ENCODE assay signal across 8 cellular contexts in genomic region chr5:138410996-138411640, GRCh38. TPM values are rescaled to one million over a fixed set of nuclear protein-coding genes. Genes with fewer than 3 reads are reported as not detected.
A peak's percentile ranks its signal among the peaks of the same experiment; 100 is the strongest.
DNase-seq lines count a peak whose midpoint lies in the region; ATAC-seq and TF ChIP-seq lines count a peak whose summit lies in the region.
"Not testable (repeated sequence)": the region's sequence is repeated elsewhere in the genome, so short reads cannot be mapped to it uniquely, and the experiment has no call there.

No MANE protein-coding gene starts in this region.

- not testable (repeated sequence) for BruUV-seq in MCF 10A (replicated peaks; lab: Mats Ljungman, UMichigan)

- ATAC-seq in CD4-positive, CD25-positive, alpha-beta regulatory T cell (ENCODE audit: low read depth in 2 of 2); heart left ventricle; naive B cell (ENCODE audit: low read depth in 2 of 2); stimulated activated naive B cell treated with anti-CD40 and anti-IgM and Interleukin-4, amounts not matched to agents 10 μg/mL and 1 μg/mL and 100 μg/mL, for 72 hours (replicated peaks): not testable (repeated sequence)

- CTCF ChIA-PET in HEK293 (lab: Yijun Ruan, JAX) = interaction anchor here (0.6 to 2.1 kb wide), 10 partner anchors 9 to 739 kb away, joined by 3 to 18 read pairs (median 3); partner anchors contain the start of genes KDM3B and KIF20A
- CTCF ChIA-PET in activated CD4-positive, alpha-beta T cell treated with anti-CD3 and anti-CD28 coated beads, Interleukin-2, amount 10 ng/mL, durations not matched to agents 7 days and 5 days (lab: Charles Lee) = interaction anchor here (0.6 to 3.6 kb wide), 7 partner anchors 9 to 670 kb away, joined by 3 to 16 read pairs (median 4); no protein-coding TSS in a partner anchor
- CTCF ChIA-PET in MCF 10A (lab: Yijun Ruan, JAX) = interaction anchor here (0.6 to 9.2 kb wide), 32 partner anchors 10 to 840 kb away, joined by 3 to 104 read pairs (median 4); partner anchors contain the start of genes FAM53C, KDM3B and KIF20A

- not testable (repeated sequence) for H3K9me3 Mint-ChIP-seq in CD4-positive, CD25-positive, alpha-beta regulatory T cell; activated CD4-positive, alpha-beta T cell treated with anti-CD3 and anti-CD28 coated beads, Interleukin-2, amount 10 ng/mL, durations not matched to agents 7 days and 5 days; MCF 10A (ENCODE audit: unreplicated experiment); naive B cell
- H3K9me3 Mint-ChIP-seq in stimulated activated naive B cell treated with anti-CD40 and anti-IgM and Interleukin-4, amounts not matched to agents 10 μg/mL and 1 μg/mL and 100 μg/mL, for 72 hours = peaks cover 0 to 10% of the 10 kb centered on the region in 2 donors

- not testable (repeated sequence) for TF ChIP-seq POLR2A in heart left ventricle (IDR thresholded peaks at IDR 0.05)

- not testable (repeated sequence) for H3K9ac ChIP-seq in OCI-LY1 (ENCODE audit: low read length)

- not testable (repeated sequence) for H3K27ac Mint-ChIP-seq in CD4-positive, CD25-positive, alpha-beta regulatory T cell; activated CD4-positive, alpha-beta T cell treated with anti-CD3 and anti-CD28 coated beads, Interleukin-2, amount 10 ng/mL, durations not matched to agents 7 days and 5 days; MCF 10A (ENCODE audit: low read depth, unreplicated experiment); naive B cell; stimulated activated naive B cell treated with anti-CD40 and anti-IgM and Interleukin-4, amounts not matched to agents 10 μg/mL and 1 μg/mL and 100 μg/mL, for 72 hours

- not testable (repeated sequence) for H3K27me3 ChIP-seq in CD4-positive, CD25-positive, alpha-beta regulatory T cell (ENCODE audit: control insufficient read depth, insufficient read depth, low read length); OCI-LY1 (ENCODE audit: insufficient read depth, low read length); heart left ventricle

- H3K36me3 ChIP-seq in CD4-positive, CD25-positive, alpha-beta regulatory T cell (ENCODE audit: control insufficient read depth, insufficient read depth, low read length) = peaks cover 35% of the 10 kb centered on the region
- peaks cover 51 to 61% of the 10 kb centered on the region in 2 experiments for H3K36me3 ChIP-seq in HEK293 (ENCODE audit: control insufficient read depth in 2 of 2, insufficient read depth in 1 of 2, low read length in 2 of 2)
- peaks cover 70% of the 10 kb centered on the region for H3K36me3 ChIP-seq in OCI-LY1 (ENCODE audit: insufficient read depth, low read length)
- peaks cover 0 to 86% (median 75%) of the 10 kb centered on the region in 9 donors for H3K36me3 ChIP-seq in heart left ventricle

- not testable (repeated sequence) for H2AFZ ChIP-seq in OCI-LY1 (ENCODE audit: low read length)

- not testable (repeated sequence) for H3K27me3 Mint-ChIP-seq in CD4-positive, CD25-positive, alpha-beta regulatory T cell; activated CD4-positive, alpha-beta T cell treated with anti-CD3 and anti-CD28 coated beads, Interleukin-2, amount 10 ng/mL, durations not matched to agents 7 days and 5 days; MCF 10A (ENCODE audit: insufficient read depth, unreplicated experiment); naive B cell; stimulated activated naive B cell treated with anti-CD40 and anti-IgM and Interleukin-4, amounts not matched to agents 10 μg/mL and 1 μg/mL and 100 μg/mL, for 72 hours

- H3K4me1 Mint-ChIP-seq in CD4-positive, CD25-positive, alpha-beta regulatory T cell = peaks cover 8 to 13% (median 11%) of the 10 kb centered on the region in 4 donors
- not testable (repeated sequence) for H3K4me1 Mint-ChIP-seq in activated CD4-positive, alpha-beta T cell treated with anti-CD3 and anti-CD28 coated beads, Interleukin-2, amount 10 ng/mL, durations not matched to agents 7 days and 5 days; MCF 10A (ENCODE audit: insufficient read depth, unreplicated experiment)
- H3K4me1 Mint-ChIP-seq in naive B cell = peaks cover 0 to 12% (median 8%) of the 10 kb centered on the region in 3 donors
- peaks cover 5 to 13% of the 10 kb centered on the region in 2 donors for H3K4me1 Mint-ChIP-seq in stimulated activated naive B cell treated with anti-CD40 and anti-IgM and Interleukin-4, amounts not matched to agents 10 μg/mL and 1 μg/mL and 100 μg/mL, for 72 hours

- H3K4me3 Mint-ChIP-seq in CD4-positive, CD25-positive, alpha-beta regulatory T cell; activated CD4-positive, alpha-beta T cell treated with anti-CD3 and anti-CD28 coated beads, Interleukin-2, amount 10 ng/mL, durations not matched to agents 7 days and 5 days; MCF 10A (ENCODE audit: unreplicated experiment); naive B cell; stimulated activated naive B cell treated with anti-CD40 and anti-IgM and Interleukin-4, amounts not matched to agents 10 μg/mL and 1 μg/mL and 100 μg/mL, for 72 hours: not testable (repeated sequence)

- WGBS in heart left ventricle, 4 donors = 71 to 78% (median 72%) methylated on average over 13 to 14 of the region's 14 CpGs

- not testable (repeated sequence) for H3K9me3 ChIP-seq in CD4-positive, CD25-positive, alpha-beta regulatory T cell (ENCODE audit: control insufficient read depth in 2 of 2, low read length in 2 of 2); HEK293 (ENCODE audit: control insufficient read depth, insufficient read depth, low read depth, low read length); OCI-LY1 (ENCODE audit: low read length); heart left ventricle

- not testable (repeated sequence) for H3F3A ChIP-seq in OCI-LY1 (ENCODE audit: insufficient read depth, low read length)

- intact Hi-C loops in MCF 10A (cut with micrococcal nuclease) (loop anchor here (1.0 kb wide), 2 partner anchors 189 to 231 kb away; no protein-coding TSS in a partner anchor), heart left ventricle (cut with DNase I) (loop anchor here in 2 of 10 donors (2.0 to 5.0 kb wide), 2 partner anchors 54 to 189 kb away; no protein-coding TSS in a partner anchor)

- not testable (repeated sequence) for H3K4me1 ChIP-seq in CD4-positive, CD25-positive, alpha-beta regulatory T cell (ENCODE audit: control insufficient read depth, insufficient read depth, low read length, poor library complexity, severe bottlenecking); HEK293 (ENCODE audit: control insufficient read depth, insufficient read depth, low read length); OCI-LY1 (ENCODE audit: insufficient read depth, low read length, severe bottlenecking); heart left ventricle

- not testable (repeated sequence) for H3K4me2 ChIP-seq in OCI-LY1 (ENCODE audit: low read length)

- DNase-seq in CD4-positive, CD25-positive, alpha-beta regulatory T cell = peak in 2 of 3 donors; percentile 11 to 12
- peak; percentile 16 for DNase-seq in activated CD4-positive, alpha-beta T cell treated with anti-CD3 and anti-CD28 coated beads, Interleukin-2, amount 10 ng/mL, durations not matched to agents 7 days and 5 days
- peak; percentile 72 for DNase-seq in MCF 10A (ENCODE audit: unreplicated experiment)
- DNase-seq in heart left ventricle = peak in 4 of 5 donors; percentile 26 to 73 (median 62)
- peak; percentile 6 for DNase-seq in naive B cell
- DNase-seq in stimulated activated naive B cell treated with anti-CD40 and anti-IgM and Interleukin-4, amounts not matched to agents 10 μg/mL and 1 μg/mL and 100 μg/mL, for 72 hours = peak; percentile 8

- POLR2A ChIA-PET in HEK293 (lab: Yijun Ruan, JAX) = interaction anchor here (0.7 kb wide), 1 partner anchor 237 kb away, joined by 3 read pairs; no protein-coding TSS in a partner anchor
- POLR2A ChIA-PET in activated CD4-positive, alpha-beta T cell treated with anti-CD3 and anti-CD28 coated beads, Interleukin-2, amount 10 ng/mL, durations not matched to agents 7 days and 5 days (lab: Charles Lee) = not testable (repeated sequence)
- POLR2A ChIA-PET in MCF 10A (lab: Yijun Ruan, JAX) = interaction anchor here (0.8 to 1.2 kb wide), 4 partner anchors 60 to 233 kb away, joined by 3 to 5 read pairs (median 4); partner anchors contain the start of genes BRD8 and KIF20A

- TF ChIP-seq CTCF in HEK293 (tag by site-specific recombination; IDR thresholded peaks at IDR 0.05) (peak; percentile 49), OCI-LY1 (IDR thresholded peaks at IDR 0.05; ENCODE audit: low read length) (peak; percentile 36; the same call in 1 of the 2 replicates), MCF 10A (IDR thresholded peaks at IDR 0.05; ENCODE audit: unreplicated experiment) (peak; percentile 82), heart left ventricle (IDR thresholded peaks at IDR 0.05) (peak; percentile 26 to 61 (median 54))

- H4K20me1 ChIP-seq in OCI-LY1 (ENCODE audit: insufficient read depth, low read length) = not testable (repeated sequence)

- not testable (repeated sequence) for H3K4me3 ChIP-seq in CD4-positive, CD25-positive, alpha-beta regulatory T cell (ENCODE audit: low read depth, low read length); HEK293 (ENCODE audit: low read depth, low read length); OCI-LY1 (ENCODE audit: low read depth, low read length, poor library complexity, severe bottlenecking); heart left ventricle

- H3K79me2 ChIP-seq in OCI-LY1 (ENCODE audit: insufficient read depth, low read length) = not testable (repeated sequence)

- H3K9me2 ChIP-seq in OCI-LY1 (ENCODE audit: low read depth, low read length) = not testable (repeated sequence)

- H3K27ac ChIP-seq in CD4-positive, CD25-positive, alpha-beta regulatory T cell (ENCODE audit: insufficient read depth, low read length, poor library complexity, severe bottlenecking); HEK293 (ENCODE audit: extremely low read depth, low read depth, low read length); OCI-LY1 (ENCODE audit: low read depth, low read length, poor library complexity, severe bottlenecking); heart left ventricle: not testable (repeated sequence)

- peaks cover 36% of the 10 kb centered on the region for H3K36me3 Mint-ChIP-seq in CD4-positive, CD25-positive, alpha-beta regulatory T cell
- H3K36me3 Mint-ChIP-seq in activated CD4-positive, alpha-beta T cell treated with anti-CD3 and anti-CD28 coated beads, Interleukin-2, amount 10 ng/mL, durations not matched to agents 7 days and 5 days (ENCODE audit: low read depth) = peaks cover 38% of the 10 kb centered on the region
- H3K36me3 Mint-ChIP-seq in MCF 10A (ENCODE audit: insufficient read depth, unreplicated experiment) = peaks cover 80% of the 10 kb centered on the region
- peaks cover 28 to 33% of the 10 kb centered on the region in 2 donors for H3K36me3 Mint-ChIP-seq in naive B cell
- H3K36me3 Mint-ChIP-seq in stimulated activated naive B cell treated with anti-CD40 and anti-IgM and Interleukin-4, amounts not matched to agents 10 μg/mL and 1 μg/mL and 100 μg/mL, for 72 hours = peaks cover 35 to 48% of the 10 kb centered on the region in 2 donors

RNA-seq across cellular contexts. Expression of gene REEP2, which starts 27.7 kb away (rescaled TPM):
- not detected for total RNA-seq in CD4-positive, CD25-positive, alpha-beta regulatory T cell
- under 1 TPM in 2 of 4 donors, not detected in 2; 0.21 to 0.52 TPM for polyA plus RNA-seq in CD4-positive, CD25-positive, alpha-beta regulatory T cell
- under 1 TPM; 0.62 to 0.77 TPM for total RNA-seq in activated CD4-positive, alpha-beta T cell treated with anti-CD3 and anti-CD28 coated beads, Interleukin-2, amount 10 ng/mL, durations not matched to agents 7 days and 5 days
- total RNA-seq in MCF 10A (2022) = 0.77 and 0.81 TPM in 2 replicates
- total RNA-seq in heart left ventricle = 10 to 100 TPM in 3 of 9 donors, 1 to 10 TPM in 6; 1.6 to 11.2 (median 6.2) TPM
- polyA plus RNA-seq in heart left ventricle = 1 to 10 TPM; 2.8 to 3.9 TPM
- not detected for polyA plus RNA-seq in naive B cell (ENCODE audit: low read depth in 6 of 6)

RNA-seq across cellular contexts. Expression of gene EGR1, which starts 54.2 kb away (rescaled TPM):
- 19.0 TPM for total RNA-seq in CD4-positive, CD25-positive, alpha-beta regulatory T cell
- polyA plus RNA-seq in CD4-positive, CD25-positive, alpha-beta regulatory T cell = 1 to 10 TPM in 2 of 4 donors, under 1 TPM in 2; 0.38 to 1.1 (median 0.84) TPM
- 1 to 10 TPM in 1 of 2 experiments, under 1 TPM in 1; 0.97 to 1.1 TPM for total RNA-seq in activated CD4-positive, alpha-beta T cell treated with anti-CD3 and anti-CD28 coated beads, Interleukin-2, amount 10 ng/mL, durations not matched to agents 7 days and 5 days
- total RNA-seq in MCF 10A (2022) (92.3 and 189 TPM in 2 replicates), heart left ventricle (100 to 1,000 TPM in 1 of 9 donors, 10 to 100 TPM in 4, 1 to 10 TPM in 4; 4.0 to 133 (median 15.3) TPM)
- polyA plus RNA-seq in heart left ventricle (10 to 100 TPM; 13.9 to 16.2 TPM), naive B cell (ENCODE audit: low read depth in 6 of 6) (100 to 1,000 TPM in 2 of 6 donors, 10 to 100 TPM in 3, 1 to 10 TPM in 1; 7.0 to 125 (median 41.8) TPM)

RNA-seq across cellular contexts. Expression of gene KDM3B, which starts 58.6 kb away (rescaled TPM):
- 77.1 TPM for total RNA-seq in CD4-positive, CD25-positive, alpha-beta regulatory T cell
- 10 to 100 TPM; 12.8 to 15.4 (median 13.5) TPM for polyA plus RNA-seq in CD4-positive, CD25-positive, alpha-beta regulatory T cell
- total RNA-seq in activated CD4-positive, alpha-beta T cell treated with anti-CD3 and anti-CD28 coated beads, Interleukin-2, amount 10 ng/mL, durations not matched to agents 7 days and 5 days = 10 to 100 TPM; 60.4 to 65.7 TPM
- total RNA-seq in MCF 10A (2022) (57.8 and 59.0 TPM in 2 replicates), heart left ventricle (10 to 100 TPM; 31.9 to 65.1 (median 52.6) TPM)
- polyA plus RNA-seq in heart left ventricle (10 to 100 TPM; 17.0 to 18.2 TPM), naive B cell (ENCODE audit: low read depth in 6 of 6) (10 to 100 TPM in 5 of 6 donors, 1 to 10 TPM in 1; 3.9 to 29.2 (median 18.3) TPM)

Comparison
In these comparisons a context has a peak if more than half of its experiments do, and no peak if none do; other contexts are left out.
1. DNase-seq: peak in every context shown above with its lines; median percentile 72 in MCF 10A; 62 in heart left ventricle; 16 in activated CD4-positive, alpha-beta T cell treated with anti-CD3 and anti-CD28 coated beads, Interleukin-2, amount 10 ng/mL, durations not matched to agents 7 days and 5 days; 12 in CD4-positive, CD25-positive, alpha-beta regulatory T cell; 8 in stimulated activated naive B cell treated with anti-CD40 and anti-IgM and Interleukin-4, amounts not matched to agents 10 μg/mL and 1 μg/mL and 100 μg/mL, for 72 hours; 6 in naive B cell.